ENCODE assay signal across 9 cellular contexts in genomic region chr6:111759413-111759835, GRCh38.
A peak's percentile ranks its signal among the peaks of the same experiment; 100 is the strongest.
DNase-seq lines count a peak whose midpoint lies in the region; ATAC-seq and TF ChIP-seq lines count a peak whose summit lies in the region.
"Had no signal": no experiment of that assay in that cellular context is flagged by ENCODE, and none has a peak within 500 bp of the region (broad histone marks: within the 10 kb centered on the region; RNA-seq: fewer than 3 reads in every experiment).

No MANE protein-coding gene starts in this region.

- H3K27ac ChIP-seq in spleen = peak overlapping the region; percentile 27 to 92 (median 82)

- no peaks in the 10 kb centered on the region for H3K36me3 ChIP-seq in spleen

- intact Hi-C loops in spleen (cut with DNase I; ENCODE audit: low total_unique reads) = no loop called here

- no peak for DNase-seq in Jurkat, Clone E6-1 (ENCODE audit: low read depth, low spot score)
- DNase-seq in activated CD8-positive, alpha-beta memory T cell treated with anti-CD3 and anti-CD28 coated beads, Interleukin-2, amount 50 U/mL, for 4 hours = peak; percentile 38
- DNase-seq in fibroblast of villous mesenchyme (ENCODE audit: low read depth) (peak; percentile 20), spleen (no peak)
- DNase-seq in effector CD4-positive, alpha-beta T cell = no peak
- DNase-seq: SW 1271 had no signal

- H3K27me3 ChIP-seq in spleen (replicated peaks in 1 of 7) = no peaks in the 10 kb centered on the region

- TF ChIP-seq POLR2A in spleen (IDR thresholded peaks at IDR 0.05) = no peak

- peaks cover 41 to 88% (median 56%) of the 10 kb centered on the region in 6 donors for H3K4me1 ChIP-seq in spleen

- ATAC-seq in GM18870 (IDR thresholded peaks at IDR 0.05; ENCODE audit: unreplicated experiment) (no peak), HG03135 (IDR thresholded peaks at IDR 0.05; ENCODE audit: unreplicated experiment) (no peak), HG03378 (IDR thresholded peaks at IDR 0.05; ENCODE audit: unreplicated experiment) (no peak)

- 43 to 60% (median 50%) methylated on average over 10 of the region's 10 CpGs for WGBS in spleen, 5 donors

- no peaks in the 10 kb centered on the region for H3K9me3 ChIP-seq in spleen

- TF ChIP-seq CTCF in fibroblast of villous mesenchyme (IDR thresholded peaks at IDR 0.05; ENCODE audit: insufficient read depth, low read depth, low read length) (no peak), spleen (IDR thresholded peaks at IDR 0.05 in 8 of 11, conservative IDR thresholded peaks at IDR 0.05 in 3 of 11) (no peak)

- H3K4me3 ChIP-seq in Jurkat, Clone E6-1 (ENCODE audit: low read length) = peak overlapping the region; percentile 43
- no peak overlapping the region for H3K4me3 ChIP-seq in fibroblast of villous mesenchyme (ENCODE audit: low read depth, low read length)
- peak overlapping the region in 7 of 8 donors; percentile 4 to 68 (median 28) for H3K4me3 ChIP-seq in spleen

Comparison
In these comparisons a context has a peak if more than half of its experiments do, and no peak if none do; other contexts are left out.
1. DNase-seq: peak in activated CD8-positive, alpha-beta memory T cell treated with anti-CD3 and anti-CD28 coated beads, Interleukin-2, amount 50 U/mL, for 4 hours (single experiment) and fibroblast of villous mesenchyme (single experiment); none in Jurkat, Clone E6-1 (single experiment), spleen (single experiment) and effector CD4-positive, alpha-beta T cell (single experiment).